34 cellular contexts compared by ENCODE assay signal in the genomic region with DNA sequence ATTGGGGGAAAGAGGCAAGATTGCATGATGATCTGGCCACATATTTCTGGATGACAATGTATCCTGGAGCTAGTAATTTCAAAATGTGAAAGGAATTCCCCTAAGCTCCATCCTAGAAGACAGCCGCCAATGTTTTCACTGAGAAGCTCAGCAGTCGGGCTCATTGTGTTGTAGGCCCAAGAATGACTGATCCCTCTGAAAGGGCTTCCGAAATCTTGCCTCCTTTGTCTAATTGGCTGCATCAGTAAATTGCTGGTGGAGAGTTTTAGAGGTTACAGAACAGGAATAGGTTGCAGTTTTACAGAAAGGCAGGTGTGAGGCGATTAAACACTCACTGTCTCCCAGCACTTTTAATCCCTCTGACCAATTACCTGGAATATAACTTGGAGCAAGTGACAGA.
"Had no signal": no experiment of that assay in that cellular context is flagged by ENCODE, and none has a peak within 500 bp of the region (broad histone marks: within the 10 kb centered on the region; RNA-seq: fewer than 3 reads in every experiment).

No MANE protein-coding gene starts in this region.

- DNase-seq: activated CD4-positive, alpha-beta T cell treated with anti-CD3 and anti-CD28 coated beads, Interleukin-2, amount 10 ng/mL, durations not matched to agents 24 days and 14 days; activated CD4-positive, alpha-beta T cell treated with anti-CD3 and anti-CD28 coated beads, Interleukin-2, amount 50 U/mL, for 4 hours; activated CD8-positive, alpha-beta T cell treated with anti-CD3 and anti-CD28 coated beads for 36 hours; activated effector memory CD4-positive, alpha-beta T cell treated with anti-CD3 and anti-CD28 coated beads, Interleukin-2, amount 50 U/mL, for 16 hours; activated naive CD4-positive, alpha-beta T cell; activated naive CD4-positive, alpha-beta T cell treated with anti-CD3 and anti-CD28 coated beads, Interleukin-2, amount 50 U/mL, for 16 hours; activated naive CD8-positive, alpha-beta T cell treated with anti-CD3 and anti-CD28 coated beads for 36 hours; activated T-cell treated with anti-CD3 and anti-CD28 coated beads, Interleukin-2, amount 50 U/mL, for 1 hour; activated T-cell treated with anti-CD3 and anti-CD28 coated beads, Interleukin-2, amount 50 U/mL, for 72 hours; amniotic stem cell; aorta; brain microvascular endothelial cell; Kasumi-1; KG1; MG63; NCI-H1048; NCI-H1105 treated with DMSO at 0.1 percent for 48 hours; NCI-H1436; NCI-H1694; NCI-H1930; NCI-H2081 treated with DMSO at 0.1 percent for 48 hours; NCI-H345; NCI-H524 treated with DMSO at 0.1 percent for 48 hours; NCI-H82; NK-92 treated with Interleukin-12 subunit alpha and Interleukin-12 subunit beta, amount 100 ng/mL, for 24 hours; PC-9; Right ventricle myocardium superior; SW 1271; T-helper 1 cell; T-helper 2 cell; T-helper 9 cell; WERI-Rb-1 had no signal

- H3K27me3 ChIP-seq: brain microvascular endothelial cell, cardiac muscle cell, MG63 had no signal

- ATAC-seq: activated CD8-positive, alpha-beta T cell treated with anti-CD3 and anti-CD28 coated beads for 36 hours; activated T-cell treated with anti-CD3 and anti-CD28 coated beads, Interleukin-2, amount 50 U/mL, for 72 hours; activated T-helper 17 cell treated with anti-CD3 and anti-CD28 coated beads, Interleukin-2, amount 50 U/mL, for 72 hours had no signal

- H3K27ac ChIP-seq: brain microvascular endothelial cell, cardiac muscle cell, PC-9, WERI-Rb-1 had no signal

- H3K9me3 ChIP-seq: MG63 had no signal

- H3K4me3 ChIP-seq: cardiac muscle cell, MG63, PC-9 had no signal

- H3K36me3 ChIP-seq: brain microvascular endothelial cell, cardiac muscle cell, MG63, WERI-Rb-1 had no signal
